16 cellular contexts compared by ENCODE assay signal in genomic region chr1:24491577-24492360, GRCh38.
A peak's percentile ranks its signal among the peaks of the same experiment; 100 is the strongest.
DNase-seq lines count a peak whose midpoint lies in the region; ATAC-seq and TF ChIP-seq lines count a peak whose summit lies in the region.
"Had no signal": no experiment of that assay in that cellular context is flagged by ENCODE, and none has a peak within 500 bp of the region (broad histone marks: within the 10 kb centered on the region; RNA-seq: fewer than 3 reads in every experiment).

No MANE protein-coding gene starts in this region.

- DNase-seq in AG08396 (ENCODE audit: low spot score) (peak; percentile 40), EH (ENCODE audit: low read depth) (peak; percentile 55), iris pigment epithelial cell (ENCODE audit: low read depth) (peak; percentile 24), NOMO-1 treated with dmso at 0.1 percent for 144 hours (lab: John Stamatoyannopoulos, UW; ENCODE audit: unreplicated experiment) (no peak), NCI-H345 treated with DMSO at 0.1 percent for 48 hours (lab: John Stamatoyannopoulos, UW; ENCODE audit: unreplicated experiment) (no peak), NCI-H1105 (lab: John Stamatoyannopoulos, UW) (no peak)
- no peak for DNase-seq in activated T-cell treated with anti-CD3 and anti-CD28 coated beads, Interleukin-2, amount 50 U/mL, for 1 hour
- DNase-seq: activated CD4-positive, alpha-beta T cell treated with anti-CD3 and anti-CD28 coated beads for 36 hours; activated CD8-positive, alpha-beta memory T cell treated with anti-CD3 and anti-CD28 coated beads, Interleukin-2, amount 50 U/mL, for 48 hours; activated naive CD4-positive, alpha-beta T cell treated with anti-CD3 and anti-CD28 coated beads, Interleukin-2, amount 10 ng/mL, durations not matched to agents 7 days and 5 days; body of pancreas; lower lobe of right lung; NCI-H2029; NCI-H526 treated with DMSO at 0.1 percent for 48 hours; SJCRH30 had no signal

- peak; percentile 98 for ATAC-seq in SK-N-SH treated with all-trans-retinoic acid at 6 μM for 48 hours
- ATAC-seq: activated CD4-positive, alpha-beta T cell treated with anti-CD3 and anti-CD28 coated beads for 36 hours; body of pancreas; lower lobe of right lung had no signal

TF ChIP-seq in SK-N-SH treated with all-trans-retinoic acid at 6 μM for 48 hours, 23 proteins besides CTCF, POLR2A, EP300 and RAD21:
- TF ChIP-seq ZFP30 (CRISPR knock-in tag; IDR thresholded peaks at IDR 0.05) (no peak), GLIS3 (CRISPR knock-in tag; IDR thresholded peaks at IDR 0.05) (no peak), SNAI2 (CRISPR knock-in tag; IDR thresholded peaks at IDR 0.05) (no peak), ESRRG (CRISPR knock-in tag; IDR thresholded peaks at IDR 0.05) (no peak)
TF ChIP-seq in SK-N-SH treated with all-trans-retinoic acid at 6 μM for 48 hours: peak in this region for 0.

Comparison
In these comparisons a context has a peak if more than half of its experiments do, and no peak if none do; other contexts are left out.
1. DNase-seq: peak in AG08396 (single experiment), EH (single experiment) and iris pigment epithelial cell (single experiment); none in NOMO-1 treated with dmso at 0.1 percent for 144 hours (single experiment), activated T-cell treated with anti-CD3 and anti-CD28 coated beads, Interleukin-2, amount 50 U/mL, for 1 hour (single experiment), NCI-H345 treated with DMSO at 0.1 percent for 48 hours (single experiment) and NCI-H1105 (single experiment).